8 cellular contexts compared by ENCODE assay signal in genomic region chr17:80005360-80006338, GRCh38. TPM values are rescaled to one million over a fixed set of nuclear protein-coding genes. Genes with fewer than 3 reads are reported as not detected.
DNase-seq lines count a peak whose midpoint lies in the region; ATAC-seq and TF ChIP-seq lines count a peak whose summit lies in the region.

No MANE protein-coding gene starts in this region.

- DNase-seq in EL (peak; percentile 41), KBM-7 (peak; percentile 51), brain microvascular endothelial cell (no peak), immature natural killer cell (peak; percentile 55 to 62 (median 61)), NCI-H226 (no peak)
- DNase-seq in T-helper 2 cell treated with Interferon-gamma antibody and Interleukin-4, amounts not matched to agents 5 μg/mL and 100 μg/mL, for 36 hours (ENCODE audit: low spot score), result peak; percentile 25
- DNase-seq in stimulated activated CD4-positive, alpha-beta T cell treated with anti-CD3 and anti-CD28 coated beads, TNF-alpha, amount 100 ng/mL, for 24 hours (ENCODE audit: low read depth in 3 of 3), result peak; percentile 32 to 44 (median 43)

- no peak overlapping the region for H3K27ac ChIP-seq in brain microvascular endothelial cell

- no peak overlapping the region for H3K4me3 ChIP-seq in brain microvascular endothelial cell (ENCODE audit: low read depth, low read length)

- H3K27ac Mint-ChIP-seq in T-helper 2 cell treated with Interferon-gamma antibody and Interleukin-4, amounts not matched to agents 5 μg/mL and 100 μg/mL, for 36 hours, result no peak overlapping the region
- peak overlapping the region in 1 of 6 donors; percentile 23 for H3K27ac Mint-ChIP-seq in immature natural killer cell

- H3K27me3 Mint-ChIP-seq in T-helper 2 cell treated with Interferon-gamma antibody and Interleukin-4, amounts not matched to agents 5 μg/mL and 100 μg/mL, for 36 hours (ENCODE audit: low read depth), result no peaks in the 10 kb centered on the region
- peaks cover 0 to 6% (median 2%) of the 10 kb centered on the region in 3 donors for H3K27me3 Mint-ChIP-seq in immature natural killer cell (ENCODE audit: low read depth in 3 of 3)

- H3K36me3 Mint-ChIP-seq in T-helper 2 cell treated with Interferon-gamma antibody and Interleukin-4, amounts not matched to agents 5 μg/mL and 100 μg/mL, for 36 hours (ENCODE audit: low read depth), result no peaks in the 10 kb centered on the region
- no peaks in the 10 kb centered on the region for H3K36me3 Mint-ChIP-seq in immature natural killer cell

- no peak overlapping the region for H3K4me3 Mint-ChIP-seq in T-helper 2 cell treated with Interferon-gamma antibody and Interleukin-4, amounts not matched to agents 5 μg/mL and 100 μg/mL, for 36 hours
- peak overlapping the region in 1 of 5 donors; percentile 44 for H3K4me3 Mint-ChIP-seq in immature natural killer cell

- no peak for ATAC-seq in HG02970 (IDR thresholded peaks at IDR 0.05; ENCODE audit: low FRiP score, unreplicated experiment)

- H3K9me3 Mint-ChIP-seq in T-helper 2 cell treated with Interferon-gamma antibody and Interleukin-4, amounts not matched to agents 5 μg/mL and 100 μg/mL, for 36 hours, result no peaks in the 10 kb centered on the region
- no peaks in the 10 kb centered on the region for H3K9me3 Mint-ChIP-seq in immature natural killer cell

- peaks cover 5% of the 10 kb centered on the region for H3K4me1 Mint-ChIP-seq in T-helper 2 cell treated with Interferon-gamma antibody and Interleukin-4, amounts not matched to agents 5 μg/mL and 100 μg/mL, for 36 hours (ENCODE audit: low read depth)
- peaks cover 0 to 6% of the 10 kb centered on the region in 2 donors for H3K4me1 Mint-ChIP-seq in immature natural killer cell

- H3K27me3 ChIP-seq in brain microvascular endothelial cell (replicated peaks), result no peaks in the 10 kb centered on the region

- peak; percentile 97 for TF ChIP-seq CTCF in brain microvascular endothelial cell (IDR thresholded peaks at IDR 0.05; ENCODE audit: low read depth, low read length, missing control alignments)

- in situ Hi-C loops in KBM-7 (cut with MboI; ENCODE audit: low pct_unique_long_range_greater_than_20kb, low sequenced_read_pairs), result no loop called here
- in situ Hi-C loops in brain microvascular endothelial cell (cut with HindIII; ENCODE audit: low pct_ligation_motif_present, low sequenced_read_pairs), result no loop called here

- peaks cover 8% of the 10 kb centered on the region for H3K36me3 ChIP-seq in brain microvascular endothelial cell (replicated peaks)

RNA-seq across cellular contexts. Expression of gene TBC1D16, which starts 30.0 kb away (rescaled TPM):
- under 1 TPM in 1 of 3 donors, not detected in 2; 0.27 TPM for polyA plus RNA-seq in immature natural killer cell

RNA-seq across cellular contexts. Expression of gene CCDC40, which starts 30.8 kb away (rescaled TPM):
- polyA plus RNA-seq in immature natural killer cell, result not detected

Comparison
In these comparisons a context has a peak if more than half of its experiments do, and no peak if none do; other contexts are left out.
1. DNase-seq: peak in EL (single experiment), KBM-7 (single experiment), T-helper 2 cell treated with Interferon-gamma antibody and Interleukin-4, amounts not matched to agents 5 μg/mL and 100 μg/mL, for 36 hours (single experiment), immature natural killer cell (3 of 3) and stimulated activated CD4-positive, alpha-beta T cell treated with anti-CD3 and anti-CD28 coated beads, TNF-alpha, amount 100 ng/mL, for 24 hours (3 of 3); none in brain microvascular endothelial cell (single experiment) and NCI-H226 (single experiment).